Comparison of ENCODE assay signal across 8 cellular contexts in the genomic region with DNA sequence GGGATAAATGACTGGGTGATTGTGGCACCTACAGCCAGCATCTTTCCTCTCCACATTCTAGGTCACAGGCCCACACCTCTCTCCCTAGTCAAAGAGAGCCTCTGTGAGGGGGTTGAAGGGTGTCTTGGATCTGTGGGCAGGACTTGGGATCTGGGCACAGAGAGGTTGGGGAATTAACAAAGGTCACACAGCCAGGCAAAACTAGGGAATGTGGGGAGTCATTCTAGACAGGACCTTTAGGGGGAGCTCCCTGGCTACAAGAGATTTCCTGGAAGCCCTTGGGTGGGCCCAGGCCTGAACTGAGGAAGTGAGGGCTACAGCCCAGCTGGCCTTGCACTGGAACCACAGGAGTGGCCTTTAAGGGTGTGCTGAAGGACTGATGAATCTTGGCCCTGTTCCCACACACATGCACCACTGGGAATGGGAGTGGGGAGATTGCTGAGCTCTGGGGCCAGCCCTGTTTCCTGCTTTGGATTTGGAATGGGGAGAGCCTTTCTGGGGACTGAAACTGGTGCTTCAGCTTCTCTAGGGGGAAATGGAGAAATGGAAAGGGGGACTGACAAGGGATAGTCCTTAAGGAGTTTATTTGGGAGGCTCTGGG. TPM values are rescaled to one million over a fixed set of nuclear protein-coding genes. Genes with fewer than 3 reads are reported as not detected.
DNase-seq lines count a peak whose midpoint lies in the region; FAIRE-seq and TF ChIP-seq lines count a peak whose summit lies in the region.

No MANE protein-coding gene starts in this region.

- peaks cover 9% of the 10 kb centered on the region for H3K36me3 Mint-ChIP-seq in activated T-helper 1 cell treated with anti-CD3 and anti-CD28 coated beads, Interleukin-12 subunit alpha, Interleukin-12 subunit beta, Interleukin-2, Interleukin-4 antibody, amounts not matched to agents 30 ng/mL and 10 ng/mL and 1 ng/mL, durations not matched to agents 14 hours and 24 hours and 36 hours (ENCODE audit: low read depth)
- H3K36me3 Mint-ChIP-seq in osteocyte (ENCODE audit: unreplicated experiment): no peaks in the 10 kb centered on the region

- DNase-seq in AG10803 (ENCODE audit: low read depth) (peak; percentile 98), NCI-H226 (peak; percentile 90), frontal cortex (ENCODE audit: low spot score in 2 of 2) (peak; percentile 61 to 69), osteocyte (ENCODE audit: extremely low spot score, unreplicated experiment) (peak; percentile 89), GM19238 (ENCODE audit: insufficient read length, low spot score) (no peak)
- no peak for DNase-seq in activated T-helper 1 cell treated with anti-CD3 and anti-CD28 coated beads, Interleukin-12 subunit alpha, Interleukin-12 subunit beta, Interleukin-2, Interleukin-4 antibody, amounts not matched to agents 30 ng/mL and 10 ng/mL and 1 ng/mL, durations not matched to agents 14 hours and 24 hours and 36 hours (ENCODE audit: low spot score)
- no peak for DNase-seq in activated CD4-positive, alpha-beta T cell treated with anti-CD3 and anti-CD28 coated beads, Interleukin-2, amount 50 U/mL, for 48 hours

- intact Hi-C loops in activated T-helper 1 cell treated with anti-CD3 and anti-CD28 coated beads, Interleukin-12 subunit alpha, Interleukin-12 subunit beta, Interleukin-2, Interleukin-4 antibody, amounts not matched to agents 30 ng/mL and 10 ng/mL and 1 ng/mL, durations not matched to agents 14 hours and 24 hours and 36 hours (cut with micrococcal nuclease): loop anchor here (1.0 to 2.0 kb wide), 6 partner anchors 14 to 473 kb away; no protein-coding TSS in a partner anchor

- no peaks in the 10 kb centered on the region for H3K9me3 Mint-ChIP-seq in activated T-helper 1 cell treated with anti-CD3 and anti-CD28 coated beads, Interleukin-12 subunit alpha, Interleukin-12 subunit beta, Interleukin-2, Interleukin-4 antibody, amounts not matched to agents 30 ng/mL and 10 ng/mL and 1 ng/mL, durations not matched to agents 14 hours and 24 hours and 36 hours
- no peaks in the 10 kb centered on the region for H3K9me3 Mint-ChIP-seq in osteocyte (ENCODE audit: unreplicated experiment)

- H3K4me3 Mint-ChIP-seq in activated T-helper 1 cell treated with anti-CD3 and anti-CD28 coated beads, Interleukin-12 subunit alpha, Interleukin-12 subunit beta, Interleukin-2, Interleukin-4 antibody, amounts not matched to agents 30 ng/mL and 10 ng/mL and 1 ng/mL, durations not matched to agents 14 hours and 24 hours and 36 hours: peak overlapping the region; percentile 55
- H3K4me3 Mint-ChIP-seq in osteocyte (ENCODE audit: unreplicated experiment): peak overlapping the region; percentile 52

- H3K4me3 ChIP-seq in AG10803 (ENCODE audit: low read length): no peak overlapping the region

- TF ChIP-seq CTCF in AG10803 (conservative IDR thresholded peaks at IDR 0.05; ENCODE audit: low read length): peak; percentile 84
- TF ChIP-seq CTCF in GM12873 (IDR thresholded peaks at IDR 0.05; ENCODE audit: insufficient read depth, low read depth, low read length, missing control alignments): peak; percentile 82
- peak; percentile 77 for TF ChIP-seq CTCF in osteocyte (IDR thresholded peaks at IDR 0.05)

- H3K27ac Mint-ChIP-seq in activated T-helper 1 cell treated with anti-CD3 and anti-CD28 coated beads, Interleukin-12 subunit alpha, Interleukin-12 subunit beta, Interleukin-2, Interleukin-4 antibody, amounts not matched to agents 30 ng/mL and 10 ng/mL and 1 ng/mL, durations not matched to agents 14 hours and 24 hours and 36 hours: peak overlapping the region; percentile 71
- H3K27ac Mint-ChIP-seq in osteocyte (ENCODE audit: unreplicated experiment): peak overlapping the region; percentile 90

- no peak for FAIRE-seq in frontal cortex (lab: Jason Lieb, UNC)

- H3K4me1 Mint-ChIP-seq in activated T-helper 1 cell treated with anti-CD3 and anti-CD28 coated beads, Interleukin-12 subunit alpha, Interleukin-12 subunit beta, Interleukin-2, Interleukin-4 antibody, amounts not matched to agents 30 ng/mL and 10 ng/mL and 1 ng/mL, durations not matched to agents 14 hours and 24 hours and 36 hours (ENCODE audit: low read depth): peaks cover 41% of the 10 kb centered on the region
- H3K4me1 Mint-ChIP-seq in osteocyte (ENCODE audit: unreplicated experiment): peaks cover 55% of the 10 kb centered on the region

- H3K27me3 Mint-ChIP-seq in activated T-helper 1 cell treated with anti-CD3 and anti-CD28 coated beads, Interleukin-12 subunit alpha, Interleukin-12 subunit beta, Interleukin-2, Interleukin-4 antibody, amounts not matched to agents 30 ng/mL and 10 ng/mL and 1 ng/mL, durations not matched to agents 14 hours and 24 hours and 36 hours (ENCODE audit: insufficient read depth): no peaks in the 10 kb centered on the region
- no peaks in the 10 kb centered on the region for H3K27me3 Mint-ChIP-seq in osteocyte (ENCODE audit: unreplicated experiment)

RNA-seq across cellular contexts. Expression of a gene that starts 12.4 kb away (rescaled TPM):
- 0.88 and 1.7 TPM in 2 replicates for total RNA-seq in activated T-helper 1 cell treated with anti-CD3 and anti-CD28 coated beads, Interleukin-12 subunit alpha, Interleukin-12 subunit beta, Interleukin-2, Interleukin-4 antibody, amounts not matched to agents 30 ng/mL and 10 ng/mL and 1 ng/mL, durations not matched to agents 14 hours and 24 hours and 36 hours
- total RNA-seq in frontal cortex (38.7 TPM), osteocyte (239 and 259 TPM in 2 replicates)

Comparison
In these comparisons a context has a peak if more than half of its experiments do, and no peak if none do; other contexts are left out.
1. DNase-seq: peak in AG10803 (single experiment), NCI-H226 (single experiment), frontal cortex (2 of 2) and osteocyte (single experiment); none in activated T-helper 1 cell treated with anti-CD3 and anti-CD28 coated beads, Interleukin-12 subunit alpha, Interleukin-12 subunit beta, Interleukin-2, Interleukin-4 antibody, amounts not matched to agents 30 ng/mL and 10 ng/mL and 1 ng/mL, durations not matched to agents 14 hours and 24 hours and 36 hours (single experiment), GM19238 (single experiment) and activated CD4-positive, alpha-beta T cell treated with anti-CD3 and anti-CD28 coated beads, Interleukin-2, amount 50 U/mL, for 48 hours (0 of 2).
2. RNA of a gene that starts 12.4 kb away (total RNA-seq): 239 to 259 TPM in osteocyte and 38.7 TPM in frontal cortex (single experiment); 0.88 to 1.7 TPM in activated T-helper 1 cell treated with anti-CD3 and anti-CD28 coated beads, Interleukin-12 subunit alpha, Interleukin-12 subunit beta, Interleukin-2, Interleukin-4 antibody, amounts not matched to agents 30 ng/mL and 10 ng/mL and 1 ng/mL, durations not matched to agents 14 hours and 24 hours and 36 hours; every median in the first group is over 10 times any median in the second.
3. Peak in every context shown above with its lines, with median percentiles within 50 percentile points of each other: CTCF ChIP-seq.